In genomic region chr5:177863822-177864446, GRCh38 we compare ENCODE assay signal across 6 cellular contexts.
DNase-seq lines count a peak whose midpoint lies in the region; ATAC-seq and TF ChIP-seq lines count a peak whose summit lies in the region.
"Not testable (repeated sequence)": the region's sequence is repeated elsewhere in the genome, so short reads cannot be mapped to it uniquely, and the experiment has no call there.

No MANE protein-coding gene starts in this region.

- ATAC-seq in GM23338 = peak; percentile 78
- ATAC-seq in RWPE2 (ENCODE audit: low read depth) = peak; percentile 74; the same call in 2 of the 3 replicates
- ATAC-seq in WTC11 = peak; percentile 82
- peak; percentile 49 for ATAC-seq in esophagus mucosa
- ATAC-seq in left lung = peak; percentile 78
- ATAC-seq in lower lobe of right lung = peak; percentile 67 to 76

- H3K36me3 Mint-ChIP-seq in GM23338 (ENCODE audit: low read depth); WTC11: not testable (repeated sequence)

- not testable (repeated sequence) for H3K79me2 ChIP-seq in GM23338 (replicated peaks; ENCODE audit: insufficient read depth)

- H3K4me1 Mint-ChIP-seq in GM23338, WTC11: not testable (repeated sequence)

- H3K4me1 ChIP-seq in GM23338 (ENCODE audit: insufficient read depth); RWPE2 (ENCODE audit: insufficient read depth, poor library complexity, severe bottlenecking); left lung; lower lobe of right lung: not testable (repeated sequence)

- not testable (repeated sequence) for H3K9me2 ChIP-seq in GM23338 (ENCODE audit: insufficient read depth)

- not testable (repeated sequence) for H3K9me3 Mint-ChIP-seq in GM23338, WTC11

- CTCF ChIA-PET in WTC11 (lab: Charles Lee) = not testable (repeated sequence)

- intact Hi-C loops in left lung (cut with DNase I); lower lobe of right lung (cut with DNase I): not testable (repeated sequence)

- H3K4me3 Mint-ChIP-seq in GM23338, WTC11: not testable (repeated sequence)

- DNase-seq in GM23338 (ENCODE audit: low spot score); RWPE2 (ENCODE audit: low spot score); WTC11 (ENCODE audit: low spot score); left lung; lower lobe of right lung: not testable (repeated sequence)

- not testable (repeated sequence) for H2AFZ ChIP-seq in GM23338

- not testable (repeated sequence) for H3K27ac ChIP-seq in GM23338 (ENCODE audit: low read depth); RWPE2 (ENCODE audit: poor library complexity, severe bottlenecking); left lung; lower lobe of right lung

- H3K9me3 ChIP-seq in RWPE2 (ENCODE audit: severe bottlenecking); left lung; lower lobe of right lung: not testable (repeated sequence)

- H3K4me2 ChIP-seq in GM23338 = not testable (repeated sequence)

- not testable (repeated sequence) for H3K36me3 ChIP-seq in GM23338 (ENCODE audit: insufficient read depth); RWPE2 (ENCODE audit: low read depth); left lung; lower lobe of right lung

- TF ChIP-seq CTCF in GM23338 (conservative IDR thresholded peaks at IDR 0.05; ENCODE audit: low read depth in 2 of 2); RWPE2 (IDR thresholded peaks at IDR 0.05; ENCODE audit: poor library complexity, severe bottlenecking); WTC11 (IDR thresholded peaks at IDR 0.05); left lung (IDR thresholded peaks at IDR 0.05); lower lobe of right lung (IDR thresholded peaks at IDR 0.05): not testable (repeated sequence)

- H3K27me3 Mint-ChIP-seq in GM23338 (ENCODE audit: insufficient read depth, low read depth, poor library complexity); WTC11 (ENCODE audit: low read depth): not testable (repeated sequence)

- H3K4me3 ChIP-seq in GM23338; RWPE2 (ENCODE audit: severe bottlenecking); left lung; lower lobe of right lung: not testable (repeated sequence)

- not testable (repeated sequence) for H3K27me3 ChIP-seq in GM23338 (ENCODE audit: insufficient read depth); RWPE2 (ENCODE audit: insufficient read depth, poor library complexity, severe bottlenecking); left lung; lower lobe of right lung (ENCODE audit: low read depth)

- H4K20me1 ChIP-seq in GM23338 (replicated peaks; ENCODE audit: insufficient read depth) = not testable (repeated sequence)

- POLR2A ChIA-PET in WTC11 (lab: Charles Lee) = not testable (repeated sequence)

- not testable (repeated sequence) for H3F3A ChIP-seq in GM23338 (replicated peaks; ENCODE audit: low read depth)

- H3K27ac Mint-ChIP-seq in GM23338, WTC11: not testable (repeated sequence)
